In genomic region chr3:61875976-61876671, GRCh38 we compare ENCODE assay signal across 25 cellular contexts.
DNase-seq lines count a peak whose midpoint lies in the region; ATAC-seq and TF ChIP-seq lines count a peak whose summit lies in the region.
"Had no signal": no experiment of that assay in that cellular context is flagged by ENCODE, and none has a peak within 500 bp of the region (broad histone marks: within the 10 kb centered on the region; RNA-seq: fewer than 3 reads in every experiment).

No MANE protein-coding gene starts in this region.

- CTCF ChIA-PET in IMR-90 (lab: Yijun Ruan, JAX): no interaction called here
- CTCF ChIA-PET in GM10248 (lab: Yijun Ruan, JAX): interaction anchor here (1.1 kb wide), 1 partner anchor 60 kb away, joined by 4 read pairs; no protein-coding TSS in a partner anchor

- TF ChIP-seq CTCF in IMR-90 (conservative IDR thresholded peaks at IDR 0.05; ENCODE audit: low read depth, low read length) (no peak), chondrocyte (IDR thresholded peaks at IDR 0.05) (no peak), GM10248 (IDR thresholded peaks at IDR 0.05; ENCODE audit: control extremely low read depth, extremely low read depth, low read depth, missing control alignments) (no peak)

- H4K5ac ChIP-seq in IMR-90 (ENCODE audit: low read depth, low read length): peak overlapping the region; percentile 30; the same call in 1 of the 2 replicates

- no peak for TF ChIP-seq RAD21 in IMR-90 (IDR thresholded peaks at IDR 0.05; ENCODE audit: low read length)

- 0 out of 2 replicates have a peak overlapping the region, but pooled peaks have one; percentile 51 for H3K4ac ChIP-seq in IMR-90 (ENCODE audit: low read depth, low read length)
- no peak overlapping the region for H3K4ac ChIP-seq in mesenchymal stem cell (ENCODE audit: low read depth in 1 of 2, low read length in 2 of 2)

- H3K79me1 ChIP-seq in IMR-90 (ENCODE audit: low read depth in 1 of 2, low read length in 2 of 2) (peaks cover 26 to 60% of the 10 kb centered on the region in 2 experiments), mesenchymal stem cell (replicated peaks; ENCODE audit: low read length, poor library complexity, severe bottlenecking) (peaks cover 23% of the 10 kb centered on the region)

- no TSS peak for BruUV-seq in IMR-90 (replicated peaks; lab: Mats Ljungman, UMichigan)

- no peak overlapping the region for H4K91ac ChIP-seq in IMR-90 (ENCODE audit: insufficient read depth, low read depth, low read length)
- H4K91ac ChIP-seq in mesenchymal stem cell (ENCODE audit: low read length): no peak overlapping the region

- H3K27me3 ChIP-seq in BLaER1 (no peaks in the 10 kb centered on the region), IMR-90 (ENCODE audit: control insufficient read depth, insufficient read depth, low read length) (no peaks in the 10 kb centered on the region), mesenchymal stem cell (ENCODE audit: control insufficient read depth in 1 of 2, insufficient read depth in 1 of 2, low read length in 2 of 2) (no peaks in the 10 kb centered on the region)
- H3K27me3 ChIP-seq: esophagus squamous epithelium, transverse colon had no signal

- H4K8ac ChIP-seq in IMR-90 (ENCODE audit: low read depth in 2 of 2, low read length in 2 of 2) (peak overlapping the region in 1 of 2 experiments; percentile 46; a peak in 2 of 4 replicates), mesenchymal stem cell (ENCODE audit: low read length) (no peak overlapping the region)

- H2BK20ac ChIP-seq in IMR-90 (ENCODE audit: low read depth, low read length): no peak overlapping the region

- H3K27ac Mint-ChIP-seq in chondrocyte (ENCODE audit: unreplicated experiment): peak overlapping the region; percentile 93
- H3K27ac Mint-ChIP-seq: activated CD4-positive, alpha-beta memory T cell treated with anti-CD3 and anti-CD28 coated beads for 36 hours; activated naive CD4-positive, alpha-beta T cell treated with anti-CD3 and anti-CD28 coated beads, Interleukin-2, amount 50 U/mL, for 24 hours; CD8-positive, alpha-beta T cell; natural killer cell had no signal

- H3K9me3 Mint-ChIP-seq in chondrocyte (ENCODE audit: low read depth): no peaks in the 10 kb centered on the region
- H3K9me3 Mint-ChIP-seq: activated CD4-positive, alpha-beta memory T cell treated with anti-CD3 and anti-CD28 coated beads for 36 hours; CD8-positive, alpha-beta T cell had no signal

- H2AFZ ChIP-seq in IMR-90 (replicated peaks; ENCODE audit: low read length, poor library complexity) (no peak overlapping the region), mesenchymal stem cell (ENCODE audit: low read depth, low read length) (no peak overlapping the region)
- H2AFZ ChIP-seq: PC-9 had no signal

- H2BK120ac ChIP-seq in IMR-90 (ENCODE audit: low read depth, low read length) (no peak overlapping the region; the same call in 1 of the 2 replicates), mesenchymal stem cell (ENCODE audit: low read depth, low read length) (no peak overlapping the region)

- POLR2A ChIA-PET in IMR-90 (lab: Charles Lee; ENCODE audit: unreplicated experiment): no interaction called here
- POLR2A ChIA-PET in GM10248 (lab: Yijun Ruan, JAX): no interaction called here

- DNase-seq in IMR-90 (no peak), chondrocyte (ENCODE audit: low spot score) (no peak), mesenchymal stem cell (peak; percentile 2), GM10248 (ENCODE audit: extremely low spot score) (no peak), SK-N-DZ (ENCODE audit: low spot score) (no peak)
- DNase-seq: activated CD4-positive, alpha-beta memory T cell treated with anti-CD3 and anti-CD28 coated beads for 36 hours; activated CD4-positive, CD25-positive, alpha-beta regulatory T cell treated with anti-CD3 and anti-CD28 coated beads, Interleukin-2, amount 50 U/mL, for 72 hours; activated CD8-positive, alpha-beta memory T cell treated with anti-CD3 and anti-CD28 coated beads, Interleukin-2, amount 50 U/mL, for 4 hours; anterior cingulate cortex; CD8-positive, alpha-beta T cell; cortex of kidney; esophagus squamous epithelium; foreskin melanocyte; left colon; natural killer cell; NCI-H510A; PC-9; Right ventricle myocardium superior; stimulated activated CD4-positive, alpha-beta T cell treated with anti-CD3 and anti-CD28 coated beads, Interleukin-2, amount 100 ng/mL, for 48 hours; transverse colon had no signal

- H3K18ac ChIP-seq in IMR-90 (ENCODE audit: low read depth, low read length) (peak overlapping the region; percentile 88), mesenchymal stem cell (ENCODE audit: low read depth in 1 of 2, low read length in 2 of 2) (no peak overlapping the region)

- H3K4me2 ChIP-seq in BLaER1 (peak overlapping the region; percentile 55), IMR-90 (ENCODE audit: low read depth, low read length) (peak overlapping the region; percentile 17; the same call in 1 of the 2 replicates), mesenchymal stem cell (ENCODE audit: low read length, poor library complexity, severe bottlenecking) (no peak overlapping the region)
- H3K4me2 ChIP-seq: PC-9 had no signal

- no peak overlapping the region for H3K56ac ChIP-seq in IMR-90 (ENCODE audit: extremely low read depth, insufficient read depth, low read length)

- ATAC-seq in IMR-90 (ENCODE audit: low read depth): no peak
- no peak for ATAC-seq in GM21717 (IDR thresholded peaks at IDR 0.05; ENCODE audit: unreplicated experiment)
- no peak for ATAC-seq in HG02798 (IDR thresholded peaks at IDR 0.05; ENCODE audit: poor library complexity, unreplicated experiment)
- ATAC-seq: CD8-positive, alpha-beta T cell; left colon; natural killer cell had no signal

- no peaks in the 10 kb centered on the region for H3K27me3 Mint-ChIP-seq in chondrocyte (ENCODE audit: low read depth)
- H3K27me3 Mint-ChIP-seq: activated CD4-positive, alpha-beta memory T cell treated with anti-CD3 and anti-CD28 coated beads for 36 hours had no signal

- H2AK5ac ChIP-seq in IMR-90 (ENCODE audit: low read depth, low read length) (no peak overlapping the region), mesenchymal stem cell (ENCODE audit: low read length, severe bottlenecking) (no peak overlapping the region)

- H3K9me1 ChIP-seq in IMR-90 (ENCODE audit: insufficient read depth, low read length): peaks cover 6% of the 10 kb centered on the region; the same call in 1 of the 2 replicates

- dilution Hi-C loops in IMR-90 (cut with HindIII; ENCODE audit: low sequenced_read_pairs, unreplicated experiment): no loop called here

- peaks cover 64% of the 10 kb centered on the region for H3K4me1 Mint-ChIP-seq in chondrocyte (ENCODE audit: low read depth)
- H3K4me1 Mint-ChIP-seq: activated naive CD4-positive, alpha-beta T cell treated with anti-CD3 and anti-CD28 coated beads, Interleukin-2, amount 50 U/mL, for 24 hours; natural killer cell had no signal

- H4K20me1 ChIP-seq in BLaER1: no peaks in the 10 kb centered on the region
- peaks cover 11% of the 10 kb centered on the region; the same call in 1 of the 2 replicates for H4K20me1 ChIP-seq in IMR-90 (ENCODE audit: insufficient read depth, low read length)

- in situ Hi-C loops in IMR-90 (cut with MboI; ENCODE audit: low sequenced_read_pairs): no loop called here

- H3K9me3 ChIP-seq in BLaER1 (no peaks in the 10 kb centered on the region), IMR-90 (ENCODE audit: control insufficient read depth, insufficient read depth, low read length) (no peaks in the 10 kb centered on the region), mesenchymal stem cell (ENCODE audit: control insufficient read depth, low read length) (no peaks in the 10 kb centered on the region)
- H3K9me3 ChIP-seq: esophagus squamous epithelium, transverse colon had no signal

- no peaks in the 10 kb centered on the region for H3K36me3 ChIP-seq in BLaER1
- H3K36me3 ChIP-seq in IMR-90 (ENCODE audit: control insufficient read depth, insufficient read depth, low read length): no peaks in the 10 kb centered on the region
- no peaks in the 10 kb centered on the region for H3K36me3 ChIP-seq in mesenchymal stem cell (ENCODE audit: control insufficient read depth in 1 of 2, insufficient read depth in 2 of 2, low read depth in 1 of 2, low read length in 2 of 2)
- H3K36me3 ChIP-seq: esophagus squamous epithelium, transverse colon had no signal

- H2BK5ac ChIP-seq in IMR-90 (ENCODE audit: low read depth, low read length, poor library complexity, severe bottlenecking): peak overlapping the region; percentile 47
- H2BK5ac ChIP-seq in mesenchymal stem cell (ENCODE audit: low read depth, low read length, poor library complexity, severe bottlenecking): no peak overlapping the region

- no CpG with 5 or more reads among the region's 4 CpGs for WGBS in IMR-90 (ENCODE audit: extremely low coverage in 2 of 2, insufficient read length in 1 of 2), 2 experiments
- WGBS in mesenchymal stem cell: 99% methylated on average over 2 of the region's 4 CpGs

- H3K4me3 ChIP-seq in BLaER1: no peak overlapping the region
- no peak overlapping the region for H3K4me3 ChIP-seq in IMR-90 (ENCODE audit: insufficient read depth, low read depth, low read length)
- no peak overlapping the region for H3K4me3 ChIP-seq in mesenchymal stem cell (ENCODE audit: insufficient read depth in 1 of 2, low read depth in 1 of 2, low read length in 2 of 2)
- H3K4me3 ChIP-seq: esophagus squamous epithelium, PC-9, transverse colon had no signal

- no peak overlapping the region for H3K9ac ChIP-seq in BLaER1
- H3K9ac ChIP-seq in IMR-90 (ENCODE audit: low read depth, low read length): no peak overlapping the region
- peak overlapping the region; percentile 8 for H3K9ac ChIP-seq in mesenchymal stem cell (ENCODE audit: low read length)
- H3K9ac ChIP-seq: KMS-11 had no signal

- H3K4me1 ChIP-seq in BLaER1 (peaks cover 34% of the 10 kb centered on the region), IMR-90 (ENCODE audit: control insufficient read depth, insufficient read depth, low read length) (peaks cover 21% of the 10 kb centered on the region), mesenchymal stem cell (ENCODE audit: control insufficient read depth, insufficient read depth, low read depth, low read length) (peaks cover 7% of the 10 kb centered on the region)

- no peaks in the 10 kb centered on the region for H3K36me3 Mint-ChIP-seq in chondrocyte (ENCODE audit: low read depth)
- H3K36me3 Mint-ChIP-seq: activated CD4-positive, alpha-beta memory T cell treated with anti-CD3 and anti-CD28 coated beads for 36 hours; activated naive CD4-positive, alpha-beta T cell treated with anti-CD3 and anti-CD28 coated beads, Interleukin-2, amount 50 U/mL, for 24 hours; CD8-positive, alpha-beta T cell; natural killer cell had no signal

- no peak overlapping the region for H3K4me3 Mint-ChIP-seq in chondrocyte (ENCODE audit: unreplicated experiment)
- H3K4me3 Mint-ChIP-seq: activated CD4-positive, alpha-beta memory T cell treated with anti-CD3 and anti-CD28 coated beads for 36 hours; activated naive CD4-positive, alpha-beta T cell treated with anti-CD3 and anti-CD28 coated beads, Interleukin-2, amount 50 U/mL, for 24 hours; CD8-positive, alpha-beta T cell; natural killer cell had no signal

- 0 out of 2 replicates have a peak overlapping the region, but pooled peaks have one; percentile 21 for H3K14ac ChIP-seq in IMR-90 (replicated peaks; ENCODE audit: low read depth, low read length)
- no peak overlapping the region for H3K14ac ChIP-seq in mesenchymal stem cell (ENCODE audit: low read length in 2 of 2)

- no peak overlapping the region for H2BK12ac ChIP-seq in mesenchymal stem cell (ENCODE audit: low read length in 2 of 2)

- intact Hi-C loops in IMR-90 (cut with micrococcal nuclease): loop anchor here (5.0 kb wide), 1 partner anchor 314 kb away; the partner anchor contains the start of gene PTPRG

- no peak overlapping the region for H3K27ac ChIP-seq in BLaER1
- peak overlapping the region; percentile 74; the same call in 1 of the 2 replicates for H3K27ac ChIP-seq in IMR-90 (ENCODE audit: insufficient read depth, low read length)
- no peak overlapping the region for H3K27ac ChIP-seq in mesenchymal stem cell (ENCODE audit: low read length, poor library complexity, severe bottlenecking)
- H3K27ac ChIP-seq: esophagus squamous epithelium, KMS-11, PC-9 had no signal

- H3K23ac ChIP-seq in IMR-90 (ENCODE audit: low read depth, low read length) (peak overlapping the region; percentile 15; the same call in 1 of the 2 replicates), mesenchymal stem cell (ENCODE audit: low read length in 2 of 2) (no peak overlapping the region)

- TF ChIP-seq POLR2A in IMR-90 (IDR thresholded peaks at IDR 0.05; ENCODE audit: low read depth, low read length): no peak

- H2AK9ac ChIP-seq in IMR-90 (replicated peaks; ENCODE audit: low read depth, low read length, poor library complexity): no peak overlapping the region

- H2BK15ac ChIP-seq in IMR-90 (ENCODE audit: low read depth, low read length) (peak overlapping the region; percentile 71; the same call in 1 of the 3 replicates), mesenchymal stem cell (ENCODE audit: low read depth, poor library complexity, severe bottlenecking) (no peak overlapping the region)
